In the genomic region with DNA sequence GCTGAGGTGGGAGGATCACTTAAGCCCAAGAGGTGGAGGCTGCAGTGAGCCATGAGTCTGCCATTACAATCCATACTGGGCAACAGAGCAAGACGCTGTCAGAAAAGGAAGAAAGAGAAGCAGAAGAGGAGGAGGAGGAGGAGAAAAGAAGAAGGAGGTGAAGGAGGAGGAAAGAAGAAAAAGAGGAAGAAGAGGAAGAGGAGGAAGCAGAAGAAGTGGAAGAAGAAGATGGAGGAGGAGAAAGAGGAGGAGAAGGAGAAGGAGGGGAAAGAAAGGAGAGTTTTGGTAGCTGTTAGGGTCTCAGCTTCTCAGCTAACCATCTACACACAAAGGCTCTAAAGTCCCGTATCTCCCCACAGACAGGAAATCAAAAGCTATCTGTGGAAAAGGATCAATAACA, we compare ENCODE assay signal across 1 cellular context.
TF ChIP-seq lines count a peak whose summit lies in the region.

No MANE protein-coding gene starts in this region.

TF ChIP-seq in H1, 55 proteins besides CTCF, POLR2A, EP300 and RAD21:
- TF ChIP-seq SAP30 (IDR thresholded peaks at IDR 0.05; ENCODE audit: insufficient read depth, insufficient replicate concordance, low read length), result no peak
- no peak for TF ChIP-seq RNF2 (IDR thresholded peaks at IDR 0.05; ENCODE audit: borderline replicate concordance, low read depth, low read length, missing control alignments, poor library complexity, severe bottlenecking)
- no peak for TF ChIP-seq GABPA (IDR thresholded peaks at IDR 0.05; ENCODE audit: borderline replicate concordance, insufficient read depth, low read length)
- TF ChIP-seq CBX8 (IDR thresholded peaks at IDR 0.05; ENCODE audit: borderline replicate concordance, low read depth, low read length), result no peak
- TF ChIP-seq, protein P1, sequence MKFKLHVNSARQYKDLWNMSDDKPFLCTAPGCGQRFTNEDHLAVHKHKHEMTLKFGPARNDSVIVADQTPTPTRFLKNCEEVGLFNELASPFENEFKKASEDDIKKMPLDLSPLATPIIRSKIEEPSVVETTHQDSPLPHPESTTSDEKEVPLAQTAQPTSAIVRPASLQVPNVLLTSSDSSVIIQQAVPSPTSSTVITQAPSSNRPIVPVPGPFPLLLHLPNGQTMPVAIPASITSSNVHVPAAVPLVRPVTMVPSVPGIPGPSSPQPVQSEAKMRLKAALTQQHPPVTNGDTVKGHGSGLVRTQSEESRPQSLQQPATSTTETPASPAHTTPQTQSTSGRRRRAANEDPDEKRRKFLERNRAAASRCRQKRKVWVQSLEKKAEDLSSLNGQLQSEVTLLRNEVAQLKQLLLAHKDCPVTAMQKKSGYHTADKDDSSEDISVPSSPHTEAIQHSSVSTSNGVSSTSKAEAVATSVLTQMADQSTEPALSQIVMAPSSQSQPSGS (IDR thresholded peaks at IDR 0.05; ENCODE audit: low read length), result no peak
- no peak for TF ChIP-seq TAF7 (optimal IDR thresholded peaks at IDR 0.05; ENCODE audit: borderline replicate concordance, low read depth, low read length)
- no peak for TF ChIP-seq SP1 (IDR thresholded peaks at IDR 0.05; ENCODE audit: low read depth, low read length)
- TF ChIP-seq TAF1 (IDR thresholded peaks at IDR 0.05; ENCODE audit: low read depth, low read length), result no peak
- no peak for TF ChIP-seq JUND (IDR thresholded peaks at IDR 0.05; ENCODE audit: low read length)
- no peak for TF ChIP-seq YY1 (IDR thresholded peaks at IDR 0.05; ENCODE audit: low read depth, low read length)
- TF ChIP-seq TCF12 (IDR thresholded peaks at IDR 0.05; ENCODE audit: low read depth, low read length), result no peak
- no peak for TF ChIP-seq CEBPB (IDR thresholded peaks at IDR 0.05; ENCODE audit: low read depth, low read length)
- no peak for TF ChIP-seq ZNF274 (IDR thresholded peaks at IDR 0.05; ENCODE audit: borderline replicate concordance, extremely low read depth, low read length)
- TF ChIP-seq EZH2 (IDR thresholded peaks at IDR 0.05; ENCODE audit: low read depth, low read length, severe bottlenecking), result no peak
- TF ChIP-seq, protein P2, sequence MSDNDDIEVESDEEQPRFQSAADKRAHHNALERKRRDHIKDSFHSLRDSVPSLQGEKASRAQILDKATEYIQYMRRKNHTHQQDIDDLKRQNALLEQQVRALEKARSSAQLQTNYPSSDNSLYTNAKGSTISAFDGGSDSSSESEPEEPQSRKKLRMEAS (IDR thresholded peaks at IDR 0.05), result no peak
- no peak for TF ChIP-seq SIRT6 (IDR thresholded peaks at IDR 0.05; ENCODE audit: low read length)
- no peak for TF ChIP-seq HDAC2 (IDR thresholded peaks at IDR 0.05; ENCODE audit: borderline replicate concordance in 1 of 2, low read depth in 2 of 2, low read length in 2 of 2)
- TF ChIP-seq NRF1 (IDR thresholded peaks at IDR 0.05; ENCODE audit: low read depth, low read length), result no peak
- no peak for TF ChIP-seq CBX5 (IDR thresholded peaks at IDR 0.05; ENCODE audit: low read depth, low read length)
